In genomic region chr11:76047231-76047630, GRCh38 we compare ENCODE assay signal across 16 cellular contexts.
"Had no signal": no experiment of that assay in that cellular context is flagged by ENCODE, and none has a peak within 500 bp of the region (broad histone marks: within the 10 kb centered on the region; RNA-seq: fewer than 3 reads in every experiment).

No MANE protein-coding gene starts in this region.

- H3K27ac ChIP-seq: lower lobe of right lung, parathyroid adenoma, WERI-Rb-1 had no signal

- H3K79me2 ChIP-seq: parathyroid adenoma had no signal

- H3K36me3 ChIP-seq: lower lobe of right lung, WERI-Rb-1 had no signal

- DNase-seq: activated CD4-positive, alpha-beta T cell treated with anti-CD3 and anti-CD28 coated beads for 1 hour; activated CD4-positive, alpha-beta T cell treated with anti-CD3 and anti-CD28 coated beads, Interleukin-2, amount 50 U/mL, for 4 hours; activated gamma-delta T cell treated with Interleukin-2 at 50 U/mL for 16 hours; amniotic stem cell; effector memory CD8-positive, alpha-beta T cell; foreskin melanocyte; hypothalamus; lower lobe of right lung; natural killer cell; stimulated activated CD4-positive, alpha-beta T cell treated with anti-CD3 and anti-CD28 coated beads, Interleukin-4, amount 100 ng/mL, for 4 hours; WERI-Rb-1 had no signal

- H2AFZ ChIP-seq: parathyroid adenoma had no signal

- ATAC-seq: activated naive CD4-positive, alpha-beta T cell treated with anti-CD3 and anti-CD28 coated beads, Interleukin-2, amount 50 U/mL, for 72 hours; effector memory CD8-positive, alpha-beta T cell; lower lobe of right lung; natural killer cell; sciatic nerve; stimulated activated memory B cell treated with anti-CD40 and anti-IgM and Interleukin-4, amounts not matched to agents 10 μg/mL and 1 μg/mL and 100 μg/mL, for 72 hours had no signal

- H3K9ac ChIP-seq: parathyroid adenoma had no signal

- H3K4me3 ChIP-seq: lower lobe of right lung had no signal

- H3K4me1 ChIP-seq: lower lobe of right lung, parathyroid adenoma had no signal

- FAIRE-seq: keratinocyte had no signal

- H3K9me3 ChIP-seq: lower lobe of right lung had no signal
